Comparison of ENCODE assay signal across 27 cellular contexts in the genomic region with DNA sequence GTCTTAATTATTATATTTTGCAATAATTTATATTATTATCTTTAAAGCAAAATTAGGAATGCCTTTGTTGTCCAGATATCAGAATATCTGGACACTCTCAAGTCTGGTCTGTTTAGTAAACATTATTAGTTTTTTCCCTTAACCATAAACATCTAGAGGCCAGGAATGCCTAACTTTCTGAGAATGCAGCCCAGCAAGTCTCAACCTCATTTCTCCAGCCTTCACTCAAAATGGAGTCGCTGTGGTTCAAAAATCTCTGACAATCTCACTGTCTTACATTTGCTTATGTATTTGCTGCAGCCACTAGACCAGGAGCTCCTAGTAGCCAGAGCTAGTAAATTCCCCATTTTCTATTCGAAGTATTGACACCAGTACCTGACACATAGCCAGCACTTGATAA.
"Had no signal": no experiment of that assay in that cellular context is flagged by ENCODE, and none has a peak within 500 bp of the region (broad histone marks: within the 10 kb centered on the region; RNA-seq: fewer than 3 reads in every experiment).

No MANE protein-coding gene starts in this region.

- H3K4me1 ChIP-seq: stomach, suprapubic skin, testis, thyroid gland, tibial artery, tibial nerve, transverse colon, upper lobe of right lung, uterus, vagina had no signal

- H3K27ac Mint-ChIP-seq: stimulated activated effector memory CD8-positive, alpha-beta T cell treated with anti-CD3 and anti-CD28 coated beads, Interleukin-12 subunit alpha, Interleukin-12 subunit beta, amount 100 ng/mL, for 72 hours; stimulated activated memory B cell treated with anti-CD40 and anti-IgM and Interleukin-4, amounts not matched to agents 10 μg/mL and 1 μg/mL and 100 μg/mL, for 72 hours; stimulated activated naive B cell treated with anti-CD40 and anti-IgM and Interleukin-4, amounts not matched to agents 10 μg/mL and 1 μg/mL and 100 μg/mL, for 72 hours; stimulated activated naive CD8-positive, alpha-beta T cell treated with anti-CD3 and anti-CD28 coated beads, Interleukin-15, amount 100 ng/mL, for 72 hours; stimulated activated naive CD8-positive, alpha-beta T cell treated with anti-CD3 and anti-CD28 coated beads, Interleukin-15, Interleukin-2, amounts not matched to agents 100 ng/mL and 50 ng/mL, for 24 hours; type B pancreatic cell had no signal

- H3K4me3 ChIP-seq: stomach, suprapubic skin, testis, thoracic aorta, thyroid gland, tibial artery, tibial nerve, transverse colon, upper lobe of right lung, uterus, vagina had no signal

- ATAC-seq: stimulated activated effector memory CD8-positive, alpha-beta T cell treated with anti-CD3 and anti-CD28 coated beads, Interleukin-12 subunit alpha, Interleukin-12 subunit beta, amount 100 ng/mL, for 72 hours; stimulated activated memory B cell treated with anti-CD40 and anti-IgM and Interleukin-4, amounts not matched to agents 10 μg/mL and 1 μg/mL and 100 μg/mL, for 72 hours; stimulated activated naive B cell treated with anti-CD40 and anti-IgM and Interleukin-4, amounts not matched to agents 10 μg/mL and 1 μg/mL and 100 μg/mL, for 72 hours; stimulated activated naive CD8-positive, alpha-beta T cell treated with anti-CD3 and anti-CD28 coated beads, Interleukin-15, amount 100 ng/mL, for 72 hours; stimulated activated naive CD8-positive, alpha-beta T cell treated with anti-CD3 and anti-CD28 coated beads, Interleukin-15, Interleukin-2, amounts not matched to agents 100 U/mL and 50 U/mL, for 24 hours; upper lobe of right lung had no signal

- H3K36me3 ChIP-seq: stomach, suprapubic skin, thoracic aorta, thyroid gland, tibial artery, tibial nerve, transverse colon, upper lobe of right lung, uterus, vagina had no signal

- H3K4me1 Mint-ChIP-seq: stimulated activated effector memory CD8-positive, alpha-beta T cell treated with anti-CD3 and anti-CD28 coated beads, Interleukin-12 subunit alpha, Interleukin-12 subunit beta, amount 100 ng/mL, for 72 hours; stimulated activated memory B cell treated with anti-CD40 and anti-IgM and Interleukin-4, amounts not matched to agents 10 μg/mL and 1 μg/mL and 100 μg/mL, for 72 hours; stimulated activated naive CD8-positive, alpha-beta T cell treated with anti-CD3 and anti-CD28 coated beads, Interleukin-15, amount 100 ng/mL, for 72 hours had no signal

- H3K27me3 ChIP-seq: stomach, suprapubic skin, testis, thyroid gland, tibial artery, tibial nerve, transverse colon, upper lobe of right lung, uterus, vagina had no signal

- DNase-seq: stimulated activated CD4-positive, alpha-beta T cell treated with anti-CD3 and anti-CD28 coated beads, Interleukin-1b, Interleukin-23, amount 100 ng/mL, for 48 hours; stimulated activated CD4-positive, alpha-beta T cell treated with anti-CD3 and anti-CD28 coated beads, Interleukin-2, amount 100 ng/mL, for 24 hours; stimulated activated CD4-positive, alpha-beta T cell treated with anti-CD3 and anti-CD28 coated beads, Interleukin-2, amount 100 ng/mL, for 48 hours; stimulated activated CD4-positive, alpha-beta T cell treated with anti-CD3 and anti-CD28 coated beads, Interleukin-4, amount 100 ng/mL, for 1 hour; stimulated activated CD4-positive, alpha-beta T cell treated with anti-CD3 and anti-CD28 coated beads, Interleukin-4, amount 100 ng/mL, for 24 hours; stimulated activated CD4-positive, alpha-beta T cell treated with anti-CD3 and anti-CD28 coated beads, Interleukin-4, amount 100 ng/mL, for 4 hours; stimulated activated CD8-positive, alpha-beta memory T cell treated with anti-CD3 and anti-CD28 coated beads, Interleukin-4, amount 100 ng/mL, for 48 hours; stimulated activated naive B cell treated with anti-CD40 and anti-IgM and Interleukin-4, amounts not matched to agents 10 μg/mL and 1 μg/mL and 100 μg/mL, for 72 hours; stimulated activated naive CD4-positive, alpha-beta T cell treated with Interleukin-2 at 50 U/mL for 16 hours; stimulated activated naive CD8-positive, alpha-beta T cell treated with anti-CD3 and anti-CD28 coated beads, Interleukin-15, amount 100 ng/mL, for 72 hours; stimulated activated naive CD8-positive, alpha-beta T cell treated with anti-CD3 and anti-CD28 coated beads, Interleukin-15, Interleukin-2, amounts not matched to agents 100 U/mL and 50 U/mL, for 24 hours; stomach; substantia nigra; testis; thyroid gland; tibial artery; transverse colon; upper lobe of right lung; uterus had no signal

- H3K27ac ChIP-seq: stomach, suprapubic skin, testis, thoracic aorta, thyroid gland, tibial artery, tibial nerve, transverse colon, upper lobe of right lung, uterus, vagina had no signal

- H3K36me3 Mint-ChIP-seq: stimulated activated effector memory CD8-positive, alpha-beta T cell treated with anti-CD3 and anti-CD28 coated beads, Interleukin-12 subunit alpha, Interleukin-12 subunit beta, amount 100 ng/mL, for 72 hours; stimulated activated memory B cell treated with anti-CD40 and anti-IgM and Interleukin-4, amounts not matched to agents 10 μg/mL and 1 μg/mL and 100 μg/mL, for 72 hours had no signal

- H3K27me3 Mint-ChIP-seq: stimulated activated memory B cell treated with anti-CD40 and anti-IgM and Interleukin-4, amounts not matched to agents 10 μg/mL and 1 μg/mL and 100 μg/mL, for 72 hours; stimulated activated naive B cell treated with anti-CD40 and anti-IgM and Interleukin-4, amounts not matched to agents 10 μg/mL and 1 μg/mL and 100 μg/mL, for 72 hours; type B pancreatic cell had no signal

- H3K4me3 Mint-ChIP-seq: stimulated activated effector memory CD8-positive, alpha-beta T cell treated with anti-CD3 and anti-CD28 coated beads, Interleukin-12 subunit alpha, Interleukin-12 subunit beta, amount 100 ng/mL, for 72 hours; stimulated activated memory B cell treated with anti-CD40 and anti-IgM and Interleukin-4, amounts not matched to agents 10 μg/mL and 1 μg/mL and 100 μg/mL, for 72 hours; stimulated activated naive B cell treated with anti-CD40 and anti-IgM and Interleukin-4, amounts not matched to agents 10 μg/mL and 1 μg/mL and 100 μg/mL, for 72 hours; stimulated activated naive CD8-positive, alpha-beta T cell treated with anti-CD3 and anti-CD28 coated beads, Interleukin-15, amount 100 ng/mL, for 72 hours; stimulated activated naive CD8-positive, alpha-beta T cell treated with anti-CD3 and anti-CD28 coated beads, Interleukin-15, Interleukin-2, amounts not matched to agents 100 ng/mL and 50 ng/mL, for 24 hours; type B pancreatic cell had no signal

- H3K9me3 ChIP-seq: testis, thyroid gland, tibial artery, uterus, vagina had no signal
